In genomic region chr4:42331040-42331439, GRCh38 we compare ENCODE assay signal across 20 cellular contexts.
DNase-seq lines count a peak whose midpoint lies in the region; ATAC-seq and TF ChIP-seq lines count a peak whose summit lies in the region.
"Had no signal": no experiment of that assay in that cellular context is flagged by ENCODE, and none has a peak within 500 bp of the region (broad histone marks: within the 10 kb centered on the region; RNA-seq: fewer than 3 reads in every experiment).

No MANE protein-coding gene starts in this region.

- intact Hi-C loops in left colon (cut with DNase I, micrococcal nuclease) = no loop called here

- H3K4me1 ChIP-seq in BLaER1 = peaks cover 21% of the 10 kb centered on the region
- H3K4me1 ChIP-seq: A549, BE2C had no signal

- no peaks in the 10 kb centered on the region for H3K36me3 ChIP-seq in BLaER1
- H3K36me3 ChIP-seq: BE2C had no signal

- no peak for TF ChIP-seq CTCF in nephron progenitor cell (IDR thresholded peaks at IDR 0.05)

- no peak overlapping the region for H3K27ac ChIP-seq in BLaER1
- H3K27ac ChIP-seq: A549, GM23248 had no signal

- no peak overlapping the region for H3K4me3 ChIP-seq in BLaER1
- H3K4me3 ChIP-seq: A549, GM23248 had no signal

- H4K20me1 ChIP-seq in BLaER1 = no peaks in the 10 kb centered on the region

- H3K9ac ChIP-seq in BLaER1 = no peak overlapping the region
- H3K9ac ChIP-seq: GM23248 had no signal

- peaks cover 19% of the 10 kb centered on the region for H3K9me3 ChIP-seq in BLaER1
- H3K9me3 ChIP-seq: A549, BE2C had no signal

- peaks cover 51% of the 10 kb centered on the region for H3K4me1 Mint-ChIP-seq in nephron progenitor cell
- H3K4me1 Mint-ChIP-seq: CD4-positive, alpha-beta memory T cell had no signal

- peak overlapping the region; percentile 47 for H3K4me3 Mint-ChIP-seq in nephron progenitor cell
- H3K4me3 Mint-ChIP-seq: CD4-positive, alpha-beta memory T cell had no signal

- H3K27ac Mint-ChIP-seq in nephron progenitor cell = peak overlapping the region; percentile 94
- H3K27ac Mint-ChIP-seq: CD4-positive, alpha-beta memory T cell had no signal

- peak; percentile 70 for ATAC-seq in left colon
- ATAC-seq: A549 had no signal

- 0 out of 2 replicates have a peak overlapping the region, but pooled peaks have one; percentile 71 for H3K4me2 ChIP-seq in BLaER1
- H3K4me2 ChIP-seq: A549 had no signal

- DNase-seq in left colon (no peak), nephron progenitor cell (no peak), MV-4-11 (lab: John Stamatoyannopoulos, UW) (no peak), pons (ENCODE audit: low spot score) (no peak)
- DNase-seq in stimulated activated CD4-positive, alpha-beta T cell treated with anti-CD3 and anti-CD28 coated beads, Interleukin-2, amount 100 ng/mL, for 48 hours = no peak
- DNase-seq: 8988T; ACHN; AML-193; BE2C; C1 segment of cervical spinal cord; Calu3; CD4-positive, alpha-beta memory T cell; COR-L47; DMS53; DMS79 treated with DMSO at 0.1 percent for 48 hours; GM23248; H7; HCEC 1CT had no signal

- peaks cover 8% of the 10 kb centered on the region for H3K27me3 Mint-ChIP-seq in nephron progenitor cell (ENCODE audit: low read depth, poor library complexity)

- H3K9me3 Mint-ChIP-seq in nephron progenitor cell = peaks cover 10% of the 10 kb centered on the region

- no peaks in the 10 kb centered on the region for H3K36me3 Mint-ChIP-seq in nephron progenitor cell (ENCODE audit: low read depth)
- H3K36me3 Mint-ChIP-seq: CD4-positive, alpha-beta memory T cell had no signal

- H3K27me3 ChIP-seq in BLaER1 = no peaks in the 10 kb centered on the region
- H3K27me3 ChIP-seq: BE2C had no signal
